ENCODE assay signal across 28 cellular contexts in the genomic region with DNA sequence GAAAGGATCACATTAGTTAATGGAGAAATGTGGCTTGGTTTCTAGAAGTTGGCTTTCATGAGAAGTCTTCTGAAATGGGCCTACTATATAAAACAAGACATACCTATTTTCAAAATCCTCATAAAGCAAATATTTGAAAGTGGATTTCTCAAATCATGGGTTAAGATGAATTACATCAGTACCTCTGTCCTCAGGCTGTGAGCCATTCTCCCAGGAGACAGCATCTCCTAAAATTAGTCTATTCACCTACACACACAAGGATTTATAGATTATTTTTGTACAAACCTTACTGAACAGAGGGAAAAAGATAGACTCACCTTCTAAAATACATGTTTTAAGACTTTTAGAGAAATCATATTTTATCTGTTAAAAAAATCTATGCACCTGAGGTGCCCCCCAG.
"Had no signal": no experiment of that assay in that cellular context is flagged by ENCODE, and none has a peak within 500 bp of the region (broad histone marks: within the 10 kb centered on the region; RNA-seq: fewer than 3 reads in every experiment).

No MANE protein-coding gene starts in this region.

- DNase-seq: activated effector memory CD4-positive, alpha-beta T cell treated with anti-CD3 and anti-CD28 coated beads, Interleukin-2, amount 50 U/mL, for 16 hours; activated effector memory CD4-positive, alpha-beta T cell treated with Interleukin-2 at 50 U/mL for 16 hours; activated gamma-delta T cell; activated gamma-delta T cell treated with Interleukin-2 at 50 U/mL for 16 hours; activated naive CD4-positive, alpha-beta T cell; activated naive CD4-positive, alpha-beta T cell treated with anti-CD3 and anti-CD28 coated beads for 36 hours; activated naive CD4-positive, alpha-beta T cell treated with anti-CD3 and anti-CD28 coated beads, Interleukin-2, amount 10 ng/mL, durations not matched to agents 7 days and 5 days; activated naive CD4-positive, alpha-beta T cell treated with anti-CD3 and anti-CD28 coated beads, Interleukin-2, amount 50 U/mL, for 16 hours; activated naive CD4-positive, alpha-beta T cell treated with Interleukin-2 at 50 U/mL for 16 hours; activated naive CD8-positive, alpha-beta T cell treated with anti-CD3 and anti-CD28 coated beads for 36 hours; activated naive CD8-positive, alpha-beta T cell treated with anti-CD3 and anti-CD28 coated beads, Interleukin-2, amount 10 ng/mL, durations not matched to agents 7 days and 5 days; activated naive CD8-positive, alpha-beta T cell treated with anti-CD3 and anti-CD28 coated beads, Interleukin-2, amount 50 U/mL, for 24 hours; activated T-cell treated with anti-CD3 and anti-CD28 coated beads, Interleukin-2, amount 50 U/mL, for 1 hour; activated T-cell treated with anti-CD3 and anti-CD28 coated beads, Interleukin-2, amount 50 U/mL, for 24 hours; activated T-cell treated with anti-CD3 and anti-CD28 coated beads, Interleukin-2, amount 50 U/mL, for 4 hours; activated T-cell treated with anti-CD3 and anti-CD28 coated beads, Interleukin-2, amount 50 U/mL, for 48 hours; activated T-cell treated with anti-CD3 and anti-CD28 coated beads, Interleukin-2, amount 50 U/mL, for 72 hours; adrenal gland; amniotic stem cell; anterior cingulate cortex; aorta; body of pancreas; brain microvascular endothelial cell; central memory CD4-positive, alpha-beta T cell; cerebellar nuclear complex had no signal

- H3K27ac ChIP-seq: adrenal gland, ascending aorta, body of pancreas, brain microvascular endothelial cell, breast epithelium, cardiac muscle cell had no signal
